In the genomic region with DNA sequence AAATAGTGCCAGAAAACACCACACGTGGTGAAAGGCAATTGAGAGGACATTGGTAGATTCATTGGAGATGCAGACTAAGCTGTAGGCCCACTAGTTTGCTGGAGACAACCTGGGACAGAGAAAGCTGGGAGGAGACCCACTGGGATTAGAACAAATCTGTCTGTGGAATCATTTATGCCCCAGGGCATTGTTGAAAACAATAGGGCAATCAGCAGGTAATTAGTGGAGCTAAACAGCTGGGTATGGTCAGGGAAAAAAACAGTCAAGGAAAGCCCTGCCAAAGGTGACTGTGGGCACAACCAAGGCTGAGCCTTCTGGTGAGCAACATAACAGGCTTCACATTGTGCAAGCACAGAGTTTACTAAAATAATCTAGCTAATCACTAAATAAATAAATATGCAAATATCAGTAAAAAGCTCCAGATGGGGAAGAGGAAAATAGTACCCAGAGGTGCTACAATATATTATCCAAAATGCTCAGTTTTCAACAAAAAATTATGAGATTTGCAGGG, we compare ENCODE assay signal across 16 cellular contexts. TPM values are rescaled to one million over a fixed set of nuclear protein-coding genes. Genes with fewer than 3 reads are reported as not detected.
DNase-seq lines count a peak whose midpoint lies in the region; ATAC-seq, FAIRE-seq and TF ChIP-seq lines count a peak whose summit lies in the region.
"Had no signal": no experiment of that assay in that cellular context is flagged by ENCODE, and none has a peak within 500 bp of the region (broad histone marks: within the 10 kb centered on the region; RNA-seq: fewer than 3 reads in every experiment).

No MANE protein-coding gene starts in this region.

- no peaks in the 10 kb centered on the region for H3K27me3 ChIP-seq in IMR-90 (ENCODE audit: control insufficient read depth, insufficient read depth, low read length)
- peaks cover 0 to 4% of the 10 kb centered on the region in 2 donors for H3K27me3 ChIP-seq in body of pancreas
- H3K27me3 ChIP-seq: BE2C had no signal

- H4K20me1 ChIP-seq in IMR-90 (ENCODE audit: insufficient read depth, low read length): no peaks in the 10 kb centered on the region

- no peak overlapping the region for H2BK15ac ChIP-seq in IMR-90 (ENCODE audit: low read depth, low read length)

- H3K14ac ChIP-seq in IMR-90 (replicated peaks; ENCODE audit: low read depth, low read length): no peak overlapping the region

- H3K36me3 ChIP-seq in IMR-90 (ENCODE audit: control insufficient read depth, insufficient read depth, low read length): no peaks in the 10 kb centered on the region
- H3K36me3 ChIP-seq in body of pancreas (replicated peaks in 1 of 2; ENCODE audit: insufficient read depth in 1 of 2, low read depth in 2 of 2): no peaks in the 10 kb centered on the region
- H3K36me3 ChIP-seq: BE2C had no signal

- TF ChIP-seq POLR2A in GM12891 (IDR thresholded peaks at IDR 0.05; ENCODE audit: low read depth, low read length) (no peak), IMR-90 (IDR thresholded peaks at IDR 0.05; ENCODE audit: low read depth, low read length) (no peak), body of pancreas (IDR thresholded peaks at IDR 0.05) (no peak)

- no peak overlapping the region for H3K4me2 ChIP-seq in IMR-90 (ENCODE audit: low read depth, low read length)

- H2BK120ac ChIP-seq in IMR-90 (ENCODE audit: low read depth, low read length): no peak overlapping the region

- H3K9me3 Mint-ChIP-seq in activated CD4-positive, alpha-beta T cell treated with anti-CD3 and anti-CD28 coated beads, Interleukin-2, amount 10 ng/mL, durations not matched to agents 7 days and 5 days: no peaks in the 10 kb centered on the region
- no peaks in the 10 kb centered on the region for H3K9me3 Mint-ChIP-seq in endothelial cell (ENCODE audit: unreplicated experiment)
- H3K9me3 Mint-ChIP-seq: CD4-positive, CD25-positive, alpha-beta regulatory T cell had no signal

- DNase-seq in GM12891 (ENCODE audit: insufficient read length, low spot score): no peak
- DNase-seq in IMR-90: no peak
- DNase-seq in body of pancreas: peak in 2 of 4 donors; percentile 27 to 28
- no peak for DNase-seq in activated CD4-positive, alpha-beta T cell treated with anti-CD3 and anti-CD28 coated beads, Interleukin-2, amount 10 ng/mL, durations not matched to agents 7 days and 5 days
- no peak for DNase-seq in RKO (ENCODE audit: low spot score)
- DNase-seq in endothelial cell (ENCODE audit: low spot score): no peak
- DNase-seq: BE2C; CD4-positive, CD25-positive, alpha-beta regulatory T cell; EL; H9; NCI-H1105; NCI-H2081 treated with DMSO at 0.1 percent for 48 hours; NCI-H2227 treated with DMSO at 0.1 percent for 48 hours; T-helper 17 cell had no signal

- in situ Hi-C loops in IMR-90 (cut with MboI; ENCODE audit: low sequenced_read_pairs): no loop called here

- ATAC-seq in IMR-90 (ENCODE audit: low read depth): no peak
- ATAC-seq in body of pancreas: peak; percentile 67
- no peak for ATAC-seq in HG02623 (IDR thresholded peaks at IDR 0.05; ENCODE audit: unreplicated experiment)
- ATAC-seq: GM12878, T-helper 17 cell had no signal

- no peaks in the 10 kb centered on the region for H3K4me1 Mint-ChIP-seq in activated CD4-positive, alpha-beta T cell treated with anti-CD3 and anti-CD28 coated beads, Interleukin-2, amount 10 ng/mL, durations not matched to agents 7 days and 5 days
- no peaks in the 10 kb centered on the region for H3K4me1 Mint-ChIP-seq in endothelial cell (ENCODE audit: unreplicated experiment)
- H3K4me1 Mint-ChIP-seq: CD4-positive, CD25-positive, alpha-beta regulatory T cell; T-helper 17 cell had no signal

- BruUV-seq in IMR-90 (replicated peaks; lab: Mats Ljungman, UMichigan): no TSS peak

- H2AK5ac ChIP-seq in IMR-90 (ENCODE audit: low read depth, low read length): 0 out of 2 replicates have a peak overlapping the region, but pooled peaks have one; percentile 14

- H3K4me1 ChIP-seq in IMR-90 (ENCODE audit: control insufficient read depth, insufficient read depth, low read length) (peaks cover 1% of the 10 kb centered on the region; the same call in 1 of the 2 replicates), body of pancreas (peaks cover 8% of the 10 kb centered on the region)
- H3K4me1 ChIP-seq: BE2C had no signal

- no peak overlapping the region for H3K56ac ChIP-seq in IMR-90 (ENCODE audit: extremely low read depth, insufficient read depth, low read length)

- H2AK9ac ChIP-seq in IMR-90 (replicated peaks; ENCODE audit: low read depth, low read length, poor library complexity): no peak overlapping the region

- H3K9me3 ChIP-seq in IMR-90 (ENCODE audit: control insufficient read depth, insufficient read depth, low read length) (no peaks in the 10 kb centered on the region), body of pancreas (no peaks in the 10 kb centered on the region)
- H3K9me3 ChIP-seq: BE2C had no signal

- H4K5ac ChIP-seq in IMR-90 (ENCODE audit: low read depth, low read length): no peak overlapping the region

- H3K18ac ChIP-seq in IMR-90 (ENCODE audit: low read depth, low read length): no peak overlapping the region

- H3K79me1 ChIP-seq in IMR-90 (ENCODE audit: low read depth in 1 of 2, low read length in 2 of 2): peaks cover 0 to 16% of the 10 kb centered on the region in 2 experiments; a peak in 1 of 4 replicates

- no peak overlapping the region for H2BK20ac ChIP-seq in IMR-90 (ENCODE audit: low read depth, low read length)

- H3K4me3 Mint-ChIP-seq in activated CD4-positive, alpha-beta T cell treated with anti-CD3 and anti-CD28 coated beads, Interleukin-2, amount 10 ng/mL, durations not matched to agents 7 days and 5 days: no peak overlapping the region
- H3K4me3 Mint-ChIP-seq in endothelial cell (ENCODE audit: unreplicated experiment): no peak overlapping the region
- H3K4me3 Mint-ChIP-seq: CD4-positive, CD25-positive, alpha-beta regulatory T cell; H9; T-helper 17 cell had no signal

- no peak overlapping the region for H2BK5ac ChIP-seq in IMR-90 (ENCODE audit: low read depth, low read length, poor library complexity, severe bottlenecking)

- no peak overlapping the region for H3K27ac ChIP-seq in IMR-90 (ENCODE audit: insufficient read depth, low read length)
- peak overlapping the region in 2 of 4 donors; percentile 36 to 60 for H3K27ac ChIP-seq in body of pancreas

- no peak overlapping the region for H3K27ac Mint-ChIP-seq in activated CD4-positive, alpha-beta T cell treated with anti-CD3 and anti-CD28 coated beads, Interleukin-2, amount 10 ng/mL, durations not matched to agents 7 days and 5 days
- H3K27ac Mint-ChIP-seq in endothelial cell (ENCODE audit: unreplicated experiment): no peak overlapping the region
- H3K27ac Mint-ChIP-seq: T-helper 17 cell had no signal

- no peak overlapping the region for H3K4ac ChIP-seq in IMR-90 (ENCODE audit: low read depth, low read length)

- H3K23ac ChIP-seq in IMR-90 (ENCODE audit: low read depth, low read length): no peak overlapping the region

- H4K91ac ChIP-seq in IMR-90 (ENCODE audit: insufficient read depth, low read depth, low read length): no peak overlapping the region

- intact Hi-C loops in IMR-90 (cut with micrococcal nuclease): no loop called here
- intact Hi-C loops in body of pancreas (cut with DNase I): no loop called here

- peak; percentile 45 for FAIRE-seq in GM12891 (lab: Jason Lieb, UNC)
- FAIRE-seq: GM12878 had no signal

- H3K36me3 Mint-ChIP-seq in activated CD4-positive, alpha-beta T cell treated with anti-CD3 and anti-CD28 coated beads, Interleukin-2, amount 10 ng/mL, durations not matched to agents 7 days and 5 days (ENCODE audit: low read depth): no peaks in the 10 kb centered on the region
- no peaks in the 10 kb centered on the region for H3K36me3 Mint-ChIP-seq in endothelial cell (ENCODE audit: low read depth, unreplicated experiment)
- H3K36me3 Mint-ChIP-seq: CD4-positive, CD25-positive, alpha-beta regulatory T cell had no signal

- dilution Hi-C loops in IMR-90 (cut with HindIII; ENCODE audit: low sequenced_read_pairs, unreplicated experiment): no loop called here

- POLR2A ChIA-PET in IMR-90 (lab: Charles Lee; ENCODE audit: unreplicated experiment): no interaction called here
- POLR2A ChIA-PET in activated CD4-positive, alpha-beta T cell treated with anti-CD3 and anti-CD28 coated beads, Interleukin-2, amount 10 ng/mL, durations not matched to agents 7 days and 5 days (lab: Charles Lee): no interaction called here

- no peak overlapping the region; a peak in 1 of 4 replicates for H4K8ac ChIP-seq in IMR-90 (ENCODE audit: low read depth in 2 of 2, low read length in 2 of 2)

- TF ChIP-seq CTCF in IMR-90 (conservative IDR thresholded peaks at IDR 0.05; ENCODE audit: low read depth, low read length) (no peak), body of pancreas (IDR thresholded peaks at IDR 0.05) (no peak), endothelial cell (IDR thresholded peaks at IDR 0.05; ENCODE audit: unreplicated experiment) (no peak)

- no peak overlapping the region for H3K9ac ChIP-seq in IMR-90 (ENCODE audit: low read depth, low read length)

- H3K9me1 ChIP-seq in IMR-90 (ENCODE audit: insufficient read depth, low read length): no peaks in the 10 kb centered on the region

- H3K4me3 ChIP-seq in IMR-90 (ENCODE audit: insufficient read depth, low read depth, low read length) (no peak overlapping the region), body of pancreas (no peak overlapping the region)
- H3K4me3 ChIP-seq: GM12878 had no signal

- no peaks in the 10 kb centered on the region for H3K27me3 Mint-ChIP-seq in activated CD4-positive, alpha-beta T cell treated with anti-CD3 and anti-CD28 coated beads, Interleukin-2, amount 10 ng/mL, durations not matched to agents 7 days and 5 days
- no peaks in the 10 kb centered on the region for H3K27me3 Mint-ChIP-seq in endothelial cell (ENCODE audit: unreplicated experiment)
- H3K27me3 Mint-ChIP-seq: CD4-positive, CD25-positive, alpha-beta regulatory T cell; T-helper 17 cell had no signal

- CTCF ChIA-PET in IMR-90 (lab: Yijun Ruan, JAX): no interaction called here
- CTCF ChIA-PET in activated CD4-positive, alpha-beta T cell treated with anti-CD3 and anti-CD28 coated beads, Interleukin-2, amount 10 ng/mL, durations not matched to agents 7 days and 5 days (lab: Charles Lee): interaction anchor here (0.6 kb wide), 1 partner anchor 664 kb away, joined by 3 read pairs; no protein-coding TSS in a partner anchor

- 80% methylated on average over 1 of the region's 1 CpG; no CpG with 5 or more reads in 1 of the 2 experiments for WGBS in IMR-90 (ENCODE audit: extremely low coverage in 2 of 2, insufficient read length in 1 of 2), 2 experiments
- 7 to 43% methylated on average over 1 of the region's 1 CpG for WGBS in body of pancreas, 2 donors

- TF ChIP-seq RAD21 in IMR-90 (IDR thresholded peaks at IDR 0.05; ENCODE audit: low read length): no peak

- H2AFZ ChIP-seq in IMR-90 (replicated peaks; ENCODE audit: low read length, poor library complexity): no peak overlapping the region

RNA-seq across cellular contexts. Expression of gene TCEAL3, which starts 9.0 kb away (rescaled TPM):
- polyA plus RNA-seq in GM12891 (2012; ENCODE audit: low read depth, missing spikeins): 15.3 TPM
- total RNA-seq in IMR-90 (2012; rRNA removed): 3.2 and 13.1 TPM in 2 replicates
- polyA plus RNA-seq in IMR-90 (2012; rRNA removed): 21.9 and 24.2 TPM in 2 replicates
- 10.3 and 15.0 TPM in 2 replicates for polyA plus RNA-seq in IMR-90 (2012; cell fraction: cytosol; rRNA removed)
- 1.8 and 7.0 TPM in 2 replicates for polyA plus RNA-seq in IMR-90 (2012; cell fraction: nucleus; rRNA removed; ENCODE audit: low replicate concordance)
- total RNA-seq in body of pancreas: 10 to 100 TPM; 21.4 to 21.8 TPM
- total RNA-seq in activated CD4-positive, alpha-beta T cell treated with anti-CD3 and anti-CD28 coated beads, Interleukin-2, amount 10 ng/mL, durations not matched to agents 7 days and 5 days: 1 to 10 TPM; 2.1 to 4.0 TPM
- 12.2 TPM for total RNA-seq in endothelial cell (ENCODE audit: unreplicated experiment)

RNA-seq across cellular contexts. Expression of gene TCEAL1, which starts 12.0 kb away (rescaled TPM):
- polyA plus RNA-seq in GM12891 (2012; ENCODE audit: low read depth, missing spikeins): 10.5 TPM
- total RNA-seq in IMR-90 (2012; rRNA removed) (9.1 and 15.0 TPM in 2 replicates), body of pancreas (10 to 100 TPM; 14.8 to 28.0 TPM), endothelial cell (ENCODE audit: unreplicated experiment) (12.5 TPM)
- 18.8 and 21.8 TPM in 2 replicates for polyA plus RNA-seq in IMR-90 (2012; rRNA removed)
- 8.8 and 11.6 TPM in 2 replicates for polyA plus RNA-seq in IMR-90 (2012; cell fraction: cytosol; rRNA removed)
- polyA plus RNA-seq in IMR-90 (2012; cell fraction: nucleus; rRNA removed; ENCODE audit: low replicate concordance): 7.4 and 22.6 TPM in 2 replicates
- 1 to 10 TPM; 5.7 to 6.2 TPM for total RNA-seq in activated CD4-positive, alpha-beta T cell treated with anti-CD3 and anti-CD28 coated beads, Interleukin-2, amount 10 ng/mL, durations not matched to agents 7 days and 5 days

RNA-seq across cellular contexts. Expression of gene TCEAL4, which starts 31.4 kb away (rescaled TPM):
- 39.1 TPM for polyA plus RNA-seq in GM12891 (2012; ENCODE audit: low read depth, missing spikeins)
- total RNA-seq in IMR-90 (2012; rRNA removed): 11.1 and 16.7 TPM in 2 replicates
- polyA plus RNA-seq in IMR-90 (2012; rRNA removed): 27.3 and 31.9 TPM in 2 replicates
- 8.5 and 18.2 TPM in 2 replicates for polyA plus RNA-seq in IMR-90 (2012; cell fraction: cytosol; rRNA removed)
- polyA plus RNA-seq in IMR-90 (2012; cell fraction: nucleus; rRNA removed; ENCODE audit: low replicate concordance): 7.3 and 25.4 TPM in 2 replicates
- 10 to 100 TPM; 36.8 to 51.4 TPM for total RNA-seq in body of pancreas
- 1 to 10 TPM; 4.9 to 5.1 TPM for total RNA-seq in activated CD4-positive, alpha-beta T cell treated with anti-CD3 and anti-CD28 coated beads, Interleukin-2, amount 10 ng/mL, durations not matched to agents 7 days and 5 days
- 95.5 TPM for total RNA-seq in endothelial cell (ENCODE audit: unreplicated experiment)
